Comparison of ENCODE assay signal across 27 cellular contexts in genomic region chr15:88790486-88790885, GRCh38. TPM values are rescaled to one million over a fixed set of nuclear protein-coding genes. Genes with fewer than 3 reads are reported as not detected.
DNase-seq lines count a peak whose midpoint lies in the region; ATAC-seq and TF ChIP-seq lines count a peak whose summit lies in the region.
"Had no signal": no experiment of that assay in that cellular context is flagged by ENCODE, and none has a peak within 500 bp of the region (broad histone marks: within the 10 kb centered on the region; RNA-seq: fewer than 3 reads in every experiment).

No MANE protein-coding gene starts in this region.

- TF ChIP-seq CTCF in right atrium auricular region (IDR thresholded peaks at IDR 0.05), result no peak

- peak; percentile 17 for DNase-seq in activated CD8-positive, alpha-beta memory T cell treated with anti-CD3 and anti-CD28 coated beads for 24 hours
- DNase-seq in activated CD8-positive, alpha-beta memory T cell treated with anti-CD3 and anti-CD28 coated beads, Interleukin-2, amount 50 U/mL, for 4 hours, result no peak
- DNase-seq in cardiac septum (ENCODE audit: low spot score) (peak; percentile 12), right atrium auricular region (ENCODE audit: low spot score) (no peak), mesenteric fat pad (ENCODE audit: low spot score) (peak; percentile 71), COLO829 (ENCODE audit: low spot score) (no peak)
- DNase-seq: AML-193; CD4-positive, alpha-beta T cell; CD8-positive, alpha-beta T cell; COR-L47; DMS 273 treated with DMSO at 0.1 percent for 48 hours; DMS153; DMS53; DMS79; DND-41; EL; GDM1 had no signal

- intact Hi-C loops in cardiac septum (cut with DNase I), result no loop called here

- H3K9me3 ChIP-seq in right atrium auricular region, result no peaks in the 10 kb centered on the region
- H3K9me3 ChIP-seq: A549 had no signal

- peaks cover 0 to 2% of the 10 kb centered on the region in 2 donors for H3K27me3 ChIP-seq in right atrium auricular region
- H3K27me3 ChIP-seq: BLaER1 treated with 17β-estradiol and CSF1 and Interleukin-3, amounts not matched to agents 10 nM and 100 nM had no signal

- H3K4me3 ChIP-seq in right atrium auricular region, result no peak overlapping the region
- H3K4me3 ChIP-seq: A549; BLaER1 treated with 17β-estradiol and CSF1 and Interleukin-3, amounts not matched to agents 10 nM and 100 nM; GM12878 had no signal

- H3K4me1 ChIP-seq in right atrium auricular region, result no peaks in the 10 kb centered on the region
- H3K4me1 ChIP-seq: BLaER1 treated with 17β-estradiol and CSF1 and Interleukin-3, amounts not matched to agents 10 nM and 100 nM had no signal

- no peaks in the 10 kb centered on the region for H3K36me3 ChIP-seq in right atrium auricular region
- H3K36me3 ChIP-seq: BLaER1 treated with 17β-estradiol and CSF1 and Interleukin-3, amounts not matched to agents 10 nM and 100 nM had no signal

- ATAC-seq in GM18909 (IDR thresholded peaks at IDR 0.05; ENCODE audit: poor library complexity, unreplicated experiment), result no peak
- ATAC-seq: CD8-positive, alpha-beta T cell; GM12878 had no signal

- no peak overlapping the region for H3K27ac ChIP-seq in right atrium auricular region
- H3K27ac ChIP-seq: 22Rv1; A549; BLaER1 treated with 17β-estradiol and CSF1 and Interleukin-3, amounts not matched to agents 10 nM and 100 nM; C4-2B had no signal

RNA-seq across cellular contexts. Expression of gene ACAN, which starts 12.8 kb away (rescaled TPM):
- total RNA-seq in cardiac septum (1.9 TPM), right atrium auricular region (under 1 TPM in 1 of 2 donors, not detected in 1; 0.16 TPM), mesenteric fat pad (1.4 TPM)
- total RNA-seq: A172; B cell; CD4-positive, alpha-beta T cell; CD8-positive, alpha-beta T cell; Daoy; G401; GM12878 had no signal

Comparison
In these comparisons a context has a peak if more than half of its experiments do, and no peak if none do; other contexts are left out.
1. DNase-seq: peak in activated CD8-positive, alpha-beta memory T cell treated with anti-CD3 and anti-CD28 coated beads for 24 hours (single experiment), cardiac septum (single experiment) and mesenteric fat pad (single experiment); none in activated CD8-positive, alpha-beta memory T cell treated with anti-CD3 and anti-CD28 coated beads, Interleukin-2, amount 50 U/mL, for 4 hours (single experiment), right atrium auricular region (single experiment) and COLO829 (single experiment).